Comparison of ENCODE assay signal across 1 cellular context in genomic region chr14:67735361-67735921, GRCh38.
TF ChIP-seq lines count a peak whose summit lies in the region.

No MANE protein-coding gene starts in this region.

TF ChIP-seq in GM23338, 12 proteins besides CTCF, POLR2A, EP300 and RAD21 (continued from another document):
- no peak for TF ChIP-seq ZNF462 (CRISPR knock-in tag; IDR thresholded peaks at IDR 0.05)
- no peak for TF ChIP-seq STAT1 (IDR thresholded peaks at IDR 0.05; ENCODE audit: unreplicated experiment)
- TF ChIP-seq EZH2phosphoT487 (IDR thresholded peaks at IDR 0.05; ENCODE audit: unreplicated experiment) = no peak
- no peak for TF ChIP-seq REST (IDR thresholded peaks at IDR 0.05; ENCODE audit: unreplicated experiment)
